In genomic region chr7:71323726-71324125, GRCh38 we compare ENCODE assay signal across 22 cellular contexts.
DNase-seq lines count a peak whose midpoint lies in the region; ATAC-seq lines count a peak whose summit lies in the region.
"Had no signal": no experiment of that assay in that cellular context is flagged by ENCODE, and none has a peak within 500 bp of the region (broad histone marks: within the 10 kb centered on the region; RNA-seq: fewer than 3 reads in every experiment).

No MANE protein-coding gene starts in this region.

- no peaks in the 10 kb centered on the region for H3K27me3 ChIP-seq in HUES64 (ENCODE audit: insufficient read depth, low read length)
- H3K27me3 ChIP-seq: BE2C; BLaER1 treated with 17β-estradiol and CSF1 and Interleukin-3, amounts not matched to agents 10 nM and 100 nM had no signal

- H3K9ac ChIP-seq in HUES64 (ENCODE audit: low read depth, low read length), result no peak overlapping the region
- H3K9ac ChIP-seq: BLaER1 treated with 17β-estradiol and CSF1 and Interleukin-3, amounts not matched to agents 10 nM and 100 nM had no signal

- peaks cover 28% of the 10 kb centered on the region for H3K4me1 ChIP-seq in HUES64 (ENCODE audit: insufficient read depth, low read length)
- H3K4me1 ChIP-seq: A549, BE2C had no signal

- H3K4me3 ChIP-seq in HUES64 (ENCODE audit: low read length), result no peak overlapping the region
- H3K4me3 ChIP-seq: A549; BLaER1 treated with 17β-estradiol and CSF1 and Interleukin-3, amounts not matched to agents 10 nM and 100 nM; GM12878; GM23338 had no signal

- DNase-seq in RPMI8226 (peak; percentile 19), astrocyte of the hippocampus (ENCODE audit: low read depth, low spot score) (peak; percentile 59), NCI-H2227 (lab: John Stamatoyannopoulos, UW; ENCODE audit: unreplicated experiment) (no peak)
- no peak for DNase-seq in activated effector memory CD4-positive, alpha-beta T cell treated with Interleukin-2 at 50 U/mL for 16 hours
- DNase-seq: 8988T; ACHN; AML-193; BE2C; CD4-positive, alpha-beta T cell; CD8-positive, alpha-beta memory T cell; DMS 273 treated with DMSO at 0.1 percent for 48 hours; DMS79; EL; GDM1; H9 had no signal

- 92% methylated on average over 6 of the region's 6 CpGs for WGBS in HUES64

- no peak for ATAC-seq in HG02571 (IDR thresholded peaks at IDR 0.05; ENCODE audit: unreplicated experiment)
- ATAC-seq: A549, GM12878, GM23338, HCT116 had no signal

- H3K36me3 ChIP-seq in HUES64 (ENCODE audit: insufficient read depth, low read length), result no peaks in the 10 kb centered on the region
- H3K36me3 ChIP-seq: BE2C; BLaER1 treated with 17β-estradiol and CSF1 and Interleukin-3, amounts not matched to agents 10 nM and 100 nM had no signal

- H3K27ac ChIP-seq in HUES64 (ENCODE audit: low read depth, low read length), result peak overlapping the region; percentile 19; the same call in 1 of the 2 replicates
- H3K27ac ChIP-seq: A549; BLaER1 treated with 17β-estradiol and CSF1 and Interleukin-3, amounts not matched to agents 10 nM and 100 nM had no signal

- no peaks in the 10 kb centered on the region for H3K9me3 ChIP-seq in HUES64 (ENCODE audit: insufficient read depth, low read depth, low read length)
- H3K9me3 ChIP-seq: A549 had no signal

Comparison
In these comparisons a context has a peak if more than half of its experiments do, and no peak if none do; other contexts are left out.
1. DNase-seq: peak in RPMI8226 (single experiment) and astrocyte of the hippocampus (single experiment); none in NCI-H2227 (single experiment) and activated effector memory CD4-positive, alpha-beta T cell treated with Interleukin-2 at 50 U/mL for 16 hours (single experiment).